Comparison of ENCODE assay signal across 8 cellular contexts in the genomic region with DNA sequence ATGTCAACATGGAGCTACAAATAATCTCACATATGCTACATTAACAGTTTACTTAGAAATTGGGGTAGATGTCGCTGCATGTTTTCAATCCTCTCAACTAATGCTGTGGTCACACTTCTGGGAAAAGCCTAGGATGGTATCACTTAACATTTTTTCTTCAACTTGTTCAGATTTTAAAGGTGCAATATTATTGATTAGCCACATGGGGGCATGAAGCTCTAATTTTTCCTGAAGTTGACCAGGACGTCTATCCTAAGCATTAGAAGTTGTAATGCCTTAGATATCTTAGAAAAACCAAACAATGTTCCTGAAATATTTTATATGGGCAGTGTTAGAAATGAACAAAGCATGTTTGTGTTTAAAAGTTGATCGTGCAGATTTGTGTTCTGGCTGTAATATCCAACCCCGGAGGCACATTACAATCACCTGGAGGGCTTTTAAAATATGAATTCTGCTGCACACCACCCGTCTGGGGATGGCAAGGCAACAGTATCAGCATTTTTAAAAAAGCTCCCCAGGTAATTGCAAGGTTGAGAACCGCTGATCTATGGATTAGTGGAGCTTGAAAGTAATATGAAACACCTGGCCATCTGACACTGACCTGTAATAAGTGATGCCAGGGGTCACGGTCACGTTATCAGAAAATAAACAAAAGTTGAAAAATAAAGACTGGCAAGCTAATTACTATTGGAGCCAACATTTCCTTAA.
DNase-seq lines count a peak whose midpoint lies in the region; ATAC-seq, FAIRE-seq and TF ChIP-seq lines count a peak whose summit lies in the region.

No MANE protein-coding gene starts in this region.

- DNase-seq in NCI-H1105 treated with DMSO at 0.1 percent for 48 hours (lab: John Stamatoyannopoulos, UW) (peak; percentile 68), amniotic epithelial cell (ENCODE audit: low read depth) (peak; percentile 69), inferior parietal cortex (ENCODE audit: extremely low spot score) (peak; percentile 49), urothelium cell line (ENCODE audit: low spot score) (peak; percentile 26)
- DNase-seq in activated CD4-positive, alpha-beta T cell treated with anti-CD3 and anti-CD28 coated beads, Interleukin-2, amount 50 U/mL, for 4 hours, result no peak

- no peak for FAIRE-seq in urothelium cell line (lab: Jason Lieb, UNC)

- peak; percentile 58 for TF ChIP-seq CTCF in GM12873 (IDR thresholded peaks at IDR 0.05; ENCODE audit: insufficient read depth, low read depth, low read length, missing control alignments)

- ATAC-seq in GM18870 (IDR thresholded peaks at IDR 0.05; ENCODE audit: unreplicated experiment), result no peak
- no peak for ATAC-seq in GM19467 (IDR thresholded peaks at IDR 0.05; ENCODE audit: unreplicated experiment)

Comparison
In these comparisons a context has a peak if more than half of its experiments do, and no peak if none do; other contexts are left out.
1. DNase-seq: peak in NCI-H1105 treated with DMSO at 0.1 percent for 48 hours (single experiment), amniotic epithelial cell (single experiment), inferior parietal cortex (single experiment) and urothelium cell line (single experiment); none in activated CD4-positive, alpha-beta T cell treated with anti-CD3 and anti-CD28 coated beads, Interleukin-2, amount 50 U/mL, for 4 hours (0 of 2).